1 cellular context compared by ENCODE assay signal in genomic region chr9:68998812-68999211, GRCh38.
TF ChIP-seq lines count a peak whose summit lies in the region.

No MANE protein-coding gene starts in this region.

TF ChIP-seq in K562, 482 proteins besides CTCF, POLR2A, EP300 and RAD21 (continued from another document):
- peak; percentile 49 for TF ChIP-seq PKNOX1 (IDR thresholded peaks at IDR 0.05)
- TF ChIP-seq, protein P1, sequence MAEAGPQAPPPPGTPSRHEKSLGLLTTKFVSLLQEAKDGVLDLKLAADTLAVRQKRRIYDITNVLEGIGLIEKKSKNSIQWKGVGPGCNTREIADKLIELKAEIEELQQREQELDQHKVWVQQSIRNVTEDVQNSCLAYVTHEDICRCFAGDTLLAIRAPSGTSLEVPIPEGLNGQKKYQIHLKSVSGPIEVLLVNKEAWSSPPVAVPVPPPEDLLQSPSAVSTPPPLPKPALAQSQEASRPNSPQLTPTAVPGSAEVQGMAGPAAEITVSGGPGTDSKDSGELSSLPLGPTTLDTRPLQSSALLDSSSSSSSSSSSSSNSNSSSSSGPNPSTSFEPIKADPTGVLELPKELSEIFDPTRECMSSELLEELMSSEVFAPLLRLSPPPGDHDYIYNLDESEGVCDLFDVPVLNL (CRISPR knock-in tag; IDR thresholded peaks at IDR 0.05; ENCODE audit: low read depth): no peak
- no peak for TF ChIP-seq HDAC6 (IDR thresholded peaks at IDR 0.05; ENCODE audit: low read depth, low read length)
- TF ChIP-seq ILF3 (IDR thresholded peaks at IDR 0.05; ENCODE audit: borderline replicate concordance): no peak
- TF ChIP-seq TCF3 (CRISPR knock-in tag; IDR thresholded peaks at IDR 0.05): peak; percentile 31; the same call in 1 of the 2 replicates
- TF ChIP-seq XRCC4 (IDR thresholded peaks at IDR 0.05; ENCODE audit: extremely low read depth, insufficient read depth, insufficient read length): no peak
- TF ChIP-seq E2F6 (IDR thresholded peaks at IDR 0.05; ENCODE audit: borderline replicate concordance in 1 of 2, extremely low read depth in 1 of 2, insufficient read depth in 1 of 2, insufficient read length in 1 of 2, low read depth in 1 of 2, low read length in 1 of 2, poor library complexity in 1 of 2, severe bottlenecking in 1 of 2): peak in 1 of 2 experiments; percentile 52
- TF ChIP-seq MAX (CRISPR knock-in tag; IDR thresholded peaks at IDR 0.05): 0 out of 2 replicates have a peak, but pooled peaks have one; percentile 21
- peak; percentile 64; the same call in 1 of the 2 replicates for TF ChIP-seq ETV5 (CRISPR knock-in tag; IDR thresholded peaks at IDR 0.05; ENCODE audit: low read depth)
- TF ChIP-seq ZNF592 (IDR thresholded peaks at IDR 0.05): peak; percentile 32; the same call in 1 of the 2 replicates
- TF ChIP-seq CTBP1 (IDR thresholded peaks at IDR 0.05; ENCODE audit: borderline replicate concordance): no peak
- TF ChIP-seq MEIS2 (IDR thresholded peaks at IDR 0.05; ENCODE audit: partially characterized antibody): peak; percentile 50
